8 cellular contexts compared by ENCODE assay signal in the genomic region with DNA sequence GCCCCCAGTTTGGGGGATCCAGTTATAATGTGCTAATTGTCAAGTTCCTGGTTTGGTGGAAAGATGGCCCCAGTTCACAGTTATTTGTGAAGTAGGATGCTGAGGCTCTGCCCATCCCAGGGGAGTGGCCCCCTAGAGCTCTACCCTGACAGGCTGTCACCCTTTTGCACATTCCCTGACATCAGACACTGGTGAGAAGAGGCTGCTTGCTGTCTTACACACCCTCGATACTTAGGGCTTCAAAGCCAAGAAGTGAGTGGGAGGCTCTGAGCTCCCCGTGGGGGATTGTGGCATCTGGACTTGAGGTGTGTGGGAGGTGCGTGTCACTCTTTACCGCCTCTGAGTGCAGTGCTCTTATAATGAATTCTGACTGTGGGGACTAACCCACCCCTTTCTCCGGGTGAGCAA.
DNase-seq lines count a peak whose midpoint lies in the region; ATAC-seq and TF ChIP-seq lines count a peak whose summit lies in the region.

No MANE protein-coding gene starts in this region.

- H3K36me3 ChIP-seq in brain microvascular endothelial cell (replicated peaks), result no peaks in the 10 kb centered on the region

- peak overlapping the region; percentile 7 for H3K27ac ChIP-seq in brain microvascular endothelial cell

- H3K4me3 ChIP-seq in brain microvascular endothelial cell (ENCODE audit: low read depth, low read length), result no peak overlapping the region

- ATAC-seq in GM21367 (IDR thresholded peaks at IDR 0.05; ENCODE audit: unreplicated experiment), result peak; percentile 91
- ATAC-seq in HG03571 (IDR thresholded peaks at IDR 0.05; ENCODE audit: unreplicated experiment), result peak; percentile 85

- no peak for TF ChIP-seq CTCF in brain microvascular endothelial cell (IDR thresholded peaks at IDR 0.05; ENCODE audit: low read depth, low read length, missing control alignments)

- DNase-seq in EL (peak; percentile 33), brain microvascular endothelial cell (no peak), cerebellar nuclear complex (lab: John Stamatoyannopoulos, UW) (no peak), NAMALWA (ENCODE audit: low spot score) (no peak), Kasumi-1 (lab: John Stamatoyannopoulos, UW) (no peak)
- peak; percentile 26 for DNase-seq in stimulated activated CD8-positive, alpha-beta memory T cell treated with anti-CD3 and anti-CD28 coated beads, Interleukin-7, amount 100 ng/mL, for 24 hours (ENCODE audit: low read depth)

- no peaks in the 10 kb centered on the region for H3K27me3 ChIP-seq in brain microvascular endothelial cell (replicated peaks)

- in situ Hi-C loops in brain microvascular endothelial cell (cut with HindIII; ENCODE audit: low pct_ligation_motif_present, low sequenced_read_pairs), result no loop called here

Comparison
In these comparisons a context has a peak if more than half of its experiments do, and no peak if none do; other contexts are left out.
1. DNase-seq: peak in EL (single experiment) and stimulated activated CD8-positive, alpha-beta memory T cell treated with anti-CD3 and anti-CD28 coated beads, Interleukin-7, amount 100 ng/mL, for 24 hours (single experiment); none in brain microvascular endothelial cell (single experiment), cerebellar nuclear complex (0 of 2), NAMALWA (single experiment) and Kasumi-1 (0 of 2).